In the genomic region with DNA sequence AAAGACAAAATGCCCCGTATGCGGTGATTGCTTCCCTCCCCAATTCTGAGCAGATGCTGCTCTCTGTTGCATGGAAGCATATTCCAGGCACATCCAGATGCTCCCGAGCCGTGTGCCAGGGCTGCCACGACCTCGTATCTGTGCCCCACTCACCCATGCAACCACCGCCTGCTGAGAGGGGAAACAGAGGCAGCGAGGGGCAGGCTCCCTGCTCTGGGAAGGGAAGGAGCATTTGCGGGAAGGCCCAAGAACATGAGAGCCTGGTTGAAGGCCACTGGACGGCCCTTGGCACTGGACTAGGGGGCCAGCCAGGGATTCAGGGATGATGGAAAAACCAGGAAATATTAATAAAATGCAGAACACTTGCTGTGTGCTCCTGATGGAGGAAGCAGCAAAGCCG, we compare ENCODE assay signal across 17 cellular contexts.
"Had no signal": no experiment of that assay in that cellular context is flagged by ENCODE, and none has a peak within 500 bp of the region (broad histone marks: within the 10 kb centered on the region; RNA-seq: fewer than 3 reads in every experiment).

No MANE protein-coding gene starts in this region.

- H3K9me3 ChIP-seq: esophagus muscularis mucosa, gastroesophageal sphincter, uterus had no signal

- H3K4me3 ChIP-seq: esophagus muscularis mucosa, gastroesophageal sphincter, neural progenitor cell, smooth muscle cell, uterus had no signal

- FAIRE-seq: endometrium, keratinocyte had no signal

- H2AFZ ChIP-seq: neural progenitor cell had no signal

- H3K27me3 ChIP-seq: esophagus muscularis mucosa, gastroesophageal sphincter, neural progenitor cell, uterus had no signal

- H3K4me1 ChIP-seq: neural progenitor cell, uterus had no signal

- H3K27ac ChIP-seq: epithelial cell of prostate, esophagus muscularis mucosa, gastroesophageal sphincter, neural progenitor cell, uterus had no signal

- DNase-seq: effector memory CD4-positive, alpha-beta T cell; glutamatergic neuron; immature natural killer cell; left colon; naive thymus-derived CD4-positive, alpha-beta T cell; posterior cingulate gyrus; stimulated activated CD4-positive, alpha-beta T cell treated with anti-CD3 and anti-CD28 coated beads, Interleukin-2, amount 100 ng/mL, for 48 hours; stimulated activated naive CD4-positive, alpha-beta T cell treated with Interleukin-2 at 50 U/mL for 16 hours; uterus had no signal

- H3K36me3 ChIP-seq: neural progenitor cell, uterus had no signal

- H3K9ac ChIP-seq: neural progenitor cell had no signal

- H3K4me2 ChIP-seq: neural progenitor cell, smooth muscle cell had no signal

- ATAC-seq: gastroesophageal sphincter; left colon; naive thymus-derived CD4-positive, alpha-beta T cell; right cardiac atrium had no signal
